ENCODE assay signal across 8 cellular contexts in the genomic region with DNA sequence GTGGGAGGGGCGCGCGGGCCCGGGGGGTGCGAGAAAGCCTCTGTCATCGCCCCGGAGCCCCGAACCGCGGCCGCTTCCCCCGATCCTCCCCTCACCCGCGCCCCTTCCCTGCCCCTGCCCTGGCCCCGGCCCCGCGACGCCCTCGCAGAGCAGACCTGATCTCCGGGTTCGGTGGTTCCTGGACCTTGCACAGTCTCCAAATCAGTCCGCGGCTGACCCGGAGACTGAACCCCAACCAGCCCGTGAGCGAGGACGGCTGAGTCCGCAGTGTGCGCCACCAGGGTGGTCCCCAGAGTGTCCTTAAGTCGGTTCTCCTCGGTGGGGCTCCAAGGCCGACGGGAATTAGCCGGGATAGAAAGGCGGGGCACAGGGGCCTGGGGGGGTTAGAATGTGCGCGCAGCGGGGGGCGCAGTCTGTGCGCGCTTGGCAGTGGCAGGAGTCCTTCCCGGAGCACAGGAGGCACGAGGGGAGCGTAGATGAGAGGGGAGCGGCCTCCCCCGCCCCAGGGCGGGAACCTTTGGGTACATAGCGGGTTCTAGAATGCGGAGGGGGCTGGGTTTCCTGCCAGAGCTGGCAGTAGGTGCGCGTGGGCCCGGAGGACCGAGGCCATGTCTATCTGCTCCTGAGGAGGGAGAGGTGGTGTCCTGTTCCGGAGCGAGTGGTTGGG. TPM values are rescaled to one million over a fixed set of nuclear protein-coding genes. Genes with fewer than 3 reads are reported as not detected.
DNase-seq lines count a peak whose midpoint lies in the region; ATAC-seq, FAIRE-seq and TF ChIP-seq lines count a peak whose summit lies in the region.

No MANE protein-coding gene starts in this region.

- H3K4me2 ChIP-seq in endothelial cell of umbilical vein (ENCODE audit: insufficient read depth, low read length) = peak overlapping the region; percentile 68

- dilution Hi-C loops in endothelial cell of umbilical vein (cut with MboI; ENCODE audit: extremely low pct_ligation_motif_present, low sequenced_read_pairs) = no loop called here

- ATAC-seq in HG02798 (IDR thresholded peaks at IDR 0.05; ENCODE audit: poor library complexity, unreplicated experiment) = peak; percentile 15
- peak; percentile 42 for ATAC-seq in naive thymus-derived CD4-positive, alpha-beta T cell

- TSS peak; percentile 61 for BruUV-seq in endothelial cell of umbilical vein (replicated peaks; lab: Mats Ljungman, UMichigan)

- POLR2A ChIA-PET in endothelial cell of umbilical vein (lab: Charles Lee) = interaction anchor here (0.6 kb wide), 1 partner anchor 13 kb away, joined by 6 read pairs; no protein-coding TSS in a partner anchor
- POLR2A ChIA-PET in naive thymus-derived CD4-positive, alpha-beta T cell (lab: Charles Lee) = interaction anchor here (1.4 kb wide), 1 partner anchor 11 kb away, joined by 5 read pairs; no protein-coding TSS in a partner anchor

- H3K4me3 Mint-ChIP-seq in naive thymus-derived CD4-positive, alpha-beta T cell = peak overlapping the region; percentile 63 to 92 (median 84)

- peaks cover 14% of the 10 kb centered on the region for H3K4me1 ChIP-seq in endothelial cell of umbilical vein (ENCODE audit: control insufficient read depth, extremely low read depth, insufficient read depth, low read length)
- H3K4me1 ChIP-seq in naive thymus-derived CD4-positive, alpha-beta T cell (ENCODE audit: control insufficient read depth in 2 of 2, insufficient read depth in 2 of 2, low read length in 2 of 2) = no peaks in the 10 kb centered on the region

- peaks cover 10% of the 10 kb centered on the region for H3K79me2 ChIP-seq in endothelial cell of umbilical vein (ENCODE audit: control insufficient read depth, insufficient read depth, low read length)

- peaks cover 0 to 2% (median 0%) of the 10 kb centered on the region in 5 donors for H3K36me3 Mint-ChIP-seq in naive thymus-derived CD4-positive, alpha-beta T cell

- intact Hi-C loops in endothelial cell of umbilical vein (cut with micrococcal nuclease) = loop anchor here (1.0 kb wide), 3 partner anchors 14 to 68 kb away; partner anchors contain the start of genes SET and ZDHHC12
- intact Hi-C loops in naive thymus-derived CD4-positive, alpha-beta T cell (cut with micrococcal nuclease) = loop anchor here (1.0 to 5.0 kb wide), 5 partner anchors 14 to 84 kb away; partner anchors contain the start of genes DYNC2I2 (in 2 of the 2), SET (in 2 of the 2), TBC1D13 (in 2 of the 2) and ZDHHC12 (in 2 of the 2)

- no peaks in the 10 kb centered on the region for H3K27me3 ChIP-seq in endothelial cell of umbilical vein (ENCODE audit: control insufficient read depth in 2 of 2, insufficient read depth in 2 of 2, low read length in 2 of 2)
- no peaks in the 10 kb centered on the region for H3K27me3 ChIP-seq in naive thymus-derived CD4-positive, alpha-beta T cell (ENCODE audit: control insufficient read depth in 2 of 2, insufficient read depth in 2 of 2, low read length in 2 of 2)

- H4K20me1 ChIP-seq in endothelial cell of umbilical vein (replicated peaks; ENCODE audit: control insufficient read depth, extremely low read depth, insufficient read depth, low read length) = no peaks in the 10 kb centered on the region

- peak overlapping the region; percentile 70 for H3K9ac ChIP-seq in endothelial cell of umbilical vein (replicated peaks; ENCODE audit: extremely low read depth, insufficient read depth, low read length)

- no peaks in the 10 kb centered on the region for H3K9me3 ChIP-seq in endothelial cell of umbilical vein (replicated peaks; ENCODE audit: control insufficient read depth, insufficient read depth, low read length)
- H3K9me3 ChIP-seq in naive thymus-derived CD4-positive, alpha-beta T cell (ENCODE audit: control insufficient read depth in 2 of 3, low read length in 3 of 3) = no peaks in the 10 kb centered on the region

- H3K27me3 Mint-ChIP-seq in naive thymus-derived CD4-positive, alpha-beta T cell = no peaks in the 10 kb centered on the region

- H3K4me1 Mint-ChIP-seq in naive thymus-derived CD4-positive, alpha-beta T cell = peaks cover 4 to 17% (median 10%) of the 10 kb centered on the region in 7 donors

- peaks cover 2 to 4% of the 10 kb centered on the region in 2 experiments for H3K36me3 ChIP-seq in endothelial cell of umbilical vein (ENCODE audit: control insufficient read depth in 2 of 2, extremely low read depth in 1 of 2, insufficient read depth in 2 of 2, low read length in 2 of 2)
- H3K36me3 ChIP-seq in naive thymus-derived CD4-positive, alpha-beta T cell (ENCODE audit: control insufficient read depth in 2 of 3, insufficient read depth in 3 of 3, low read length in 3 of 3) = no peaks in the 10 kb centered on the region

- no peak for TF ChIP-seq POLR2A in endothelial cell of umbilical vein (IDR thresholded peaks at IDR 0.05; ENCODE audit: low read depth, low read length)

- peak overlapping the region; percentile 83 for H2AFZ ChIP-seq in endothelial cell of umbilical vein (ENCODE audit: low read depth, low read length)

- H3K9me3 Mint-ChIP-seq in naive thymus-derived CD4-positive, alpha-beta T cell = no peaks in the 10 kb centered on the region

- no peak for TF ChIP-seq CTCF in VCaP (conservative IDR thresholded peaks at IDR 0.05)
- no peak for TF ChIP-seq CTCF in endothelial cell of umbilical vein (IDR thresholded peaks at IDR 0.05; ENCODE audit: extremely low read depth in 1 of 2, insufficient read depth in 1 of 2, low read depth in 1 of 2, low read length in 2 of 2)

- peak overlapping the region in 6 of 9 donors; percentile 56 to 80 (median 74) for H3K27ac Mint-ChIP-seq in naive thymus-derived CD4-positive, alpha-beta T cell

- peak; percentile 40 for FAIRE-seq in endothelial cell of umbilical vein (lab: Jason Lieb, UNC)

- peak overlapping the region; percentile 68 to 80 (median 71) for H3K4me3 ChIP-seq in endothelial cell of umbilical vein (replicated peaks in 1 of 3; ENCODE audit: insufficient read depth in 1 of 3, low read depth in 1 of 3, low read length in 3 of 3)
- H3K4me3 ChIP-seq in naive thymus-derived CD4-positive, alpha-beta T cell (ENCODE audit: low read length) = peak overlapping the region; percentile 68

- CTCF ChIA-PET in endothelial cell of umbilical vein (lab: Charles Lee) = interaction anchor here (1.2 kb wide), 1 partner anchor 40 kb away, joined by 7 read pairs; no protein-coding TSS in a partner anchor
- CTCF ChIA-PET in naive thymus-derived CD4-positive, alpha-beta T cell (lab: Charles Lee) = interaction anchor here (0.6 kb wide), 1 partner anchor 38 kb away, joined by 3 read pairs; no protein-coding TSS in a partner anchor

- no peaks in the 10 kb centered on the region for H3K9me1 ChIP-seq in endothelial cell of umbilical vein (replicated peaks; ENCODE audit: control insufficient read depth, extremely low read depth, insufficient read depth, low read length)

- peak; percentile 58 for DNase-seq in EL
- DNase-seq in endothelial cell of umbilical vein (ENCODE audit: low read depth, low spot score) = peak; percentile 32
- peak in 4 of 9 donors; percentile 21 to 52 (median 22) for DNase-seq in naive thymus-derived CD4-positive, alpha-beta T cell
- DNase-seq in GM19238 (ENCODE audit: insufficient read length, low spot score) = no peak
- DNase-seq in A172 (ENCODE audit: low spot score) = no peak
- no peak for DNase-seq in middle frontal gyrus (ENCODE audit: extremely low spot score, low spot score)

- peak overlapping the region; percentile 59; the same call in 1 of the 2 replicates for H3K27ac ChIP-seq in VCaP
- peak overlapping the region; percentile 38 for H3K27ac ChIP-seq in endothelial cell of umbilical vein (ENCODE audit: insufficient read depth, low read depth, low read length)
- peak overlapping the region; percentile 60 for H3K27ac ChIP-seq in naive thymus-derived CD4-positive, alpha-beta T cell (ENCODE audit: low read depth, low read length)

RNA-seq across cellular contexts. Expression of gene PKN3, which starts 0.8 kb away (rescaled TPM):
- total RNA-seq in endothelial cell of umbilical vein = 39.3 and 40.4 TPM in 2 replicates
- 27.0 and 29.5 TPM in 2 replicates for polyA plus RNA-seq in endothelial cell of umbilical vein
- 23.3 and 25.2 TPM in 2 replicates for polyA plus RNA-seq in endothelial cell of umbilical vein (2011; cell fraction: cytosol; rRNA removed)
- 78.3 and 78.6 TPM in 2 replicates for polyA plus RNA-seq in endothelial cell of umbilical vein (2011; cell fraction: nucleus; rRNA removed)
- polyA plus RNA-seq in endothelial cell of umbilical vein (2012) = 25.5 and 27.3 TPM in 2 replicates
- 17.7 and 28.9 TPM in 2 replicates for polyA minus RNA-seq in endothelial cell of umbilical vein
- 44.7 TPM for polyA minus RNA-seq in endothelial cell of umbilical vein (2011; cell fraction: cytosol; rRNA and poly(A)+ RNA removed)
- 13.8 and 18.9 TPM in 2 replicates for polyA minus RNA-seq in endothelial cell of umbilical vein (2011; cell fraction: nucleus; rRNA and poly(A)+ RNA removed)
- total RNA-seq in naive thymus-derived CD4-positive, alpha-beta T cell = 10 to 100 TPM in 1 of 5 experiments, 1 to 10 TPM in 4; 1.1 to 11.7 (median 1.6) TPM
- polyA plus RNA-seq in naive thymus-derived CD4-positive, alpha-beta T cell = 1 to 10 TPM in 1 of 2 donors, under 1 TPM in 1; 0.93 to 1.1 TPM
- 16.6 and 18.1 TPM in 2 replicates for total RNA-seq in A172 (2014; rRNA removed; shearing (Covaris generic))

RNA-seq across cellular contexts. Expression of gene SET, which starts 14.1 kb away (rescaled TPM):
- total RNA-seq in endothelial cell of umbilical vein = 448 and 483 TPM in 2 replicates
- 61.1 and 96.9 TPM in 2 replicates for polyA plus RNA-seq in endothelial cell of umbilical vein
- 102 and 105 TPM in 2 replicates for polyA plus RNA-seq in endothelial cell of umbilical vein (2011; cell fraction: cytosol; rRNA removed)
- 97.8 and 153 TPM in 2 replicates for polyA plus RNA-seq in endothelial cell of umbilical vein (2011; cell fraction: nucleus; rRNA removed)
- 325 and 505 TPM in 2 replicates for polyA plus RNA-seq in endothelial cell of umbilical vein (2012)
- 90.4 and 106 TPM in 2 replicates for polyA minus RNA-seq in endothelial cell of umbilical vein
- polyA minus RNA-seq in endothelial cell of umbilical vein (2011; cell fraction: cytosol; rRNA and poly(A)+ RNA removed) = 487 TPM
- 47.0 and 61.7 TPM in 2 replicates for polyA minus RNA-seq in endothelial cell of umbilical vein (2011; cell fraction: nucleus; rRNA and poly(A)+ RNA removed)
- 100 to 1,000 TPM; 222 to 488 (median 270) TPM for total RNA-seq in naive thymus-derived CD4-positive, alpha-beta T cell
- 100 to 1,000 TPM; 133 to 200 TPM for polyA plus RNA-seq in naive thymus-derived CD4-positive, alpha-beta T cell
- 1,187 and 1,647 TPM in 2 replicates for total RNA-seq in A172 (2014; rRNA removed; shearing (Covaris generic))

RNA-seq across cellular contexts. Expression of gene ZDHHC12, which starts 20.8 kb away (rescaled TPM):
- total RNA-seq in endothelial cell of umbilical vein = 28.8 and 31.1 TPM in 2 replicates
- 62.0 and 86.1 TPM in 2 replicates for polyA plus RNA-seq in endothelial cell of umbilical vein
- 37.2 and 63.3 TPM in 2 replicates for polyA plus RNA-seq in endothelial cell of umbilical vein (2011; cell fraction: cytosol; rRNA removed)
- 18.7 and 18.9 TPM in 2 replicates for polyA plus RNA-seq in endothelial cell of umbilical vein (2011; cell fraction: nucleus; rRNA removed)
- polyA plus RNA-seq in endothelial cell of umbilical vein (2012) = 23.6 and 23.9 TPM in 2 replicates
- polyA minus RNA-seq in endothelial cell of umbilical vein = 22.3 and 32.5 TPM in 2 replicates
- polyA minus RNA-seq in endothelial cell of umbilical vein (2011; cell fraction: cytosol; rRNA and poly(A)+ RNA removed) = 67.2 TPM
- 5.3 and 7.6 TPM in 2 replicates for polyA minus RNA-seq in endothelial cell of umbilical vein (2011; cell fraction: nucleus; rRNA and poly(A)+ RNA removed)
- total RNA-seq in naive thymus-derived CD4-positive, alpha-beta T cell = 10 to 100 TPM; 21.2 to 70.3 (median 25.7) TPM
- polyA plus RNA-seq in naive thymus-derived CD4-positive, alpha-beta T cell = 10 to 100 TPM; 63.2 to 74.2 TPM
- 153 and 193 TPM in 2 replicates for total RNA-seq in A172 (2014; rRNA removed; shearing (Covaris generic))

RNA-seq across cellular contexts. Expression of gene DYNC2I2, which starts 46.4 kb away (rescaled TPM):
- 68.5 and 73.6 TPM in 2 replicates for total RNA-seq in endothelial cell of umbilical vein
- 82.6 and 88.5 TPM in 2 replicates for polyA plus RNA-seq in endothelial cell of umbilical vein
- 56.2 and 80.5 TPM in 2 replicates for polyA plus RNA-seq in endothelial cell of umbilical vein (2011; cell fraction: cytosol; rRNA removed)
- 74.6 and 80.8 TPM in 2 replicates for polyA plus RNA-seq in endothelial cell of umbilical vein (2011; cell fraction: nucleus; rRNA removed)
- polyA plus RNA-seq in endothelial cell of umbilical vein (2012) = 39.7 and 41.2 TPM in 2 replicates
- polyA minus RNA-seq in endothelial cell of umbilical vein = 32.9 and 45.3 TPM in 2 replicates
- polyA minus RNA-seq in endothelial cell of umbilical vein (2011; cell fraction: cytosol; rRNA and poly(A)+ RNA removed) = 181 TPM
- polyA minus RNA-seq in endothelial cell of umbilical vein (2011; cell fraction: nucleus; rRNA and poly(A)+ RNA removed) = 21.7 and 31.4 TPM in 2 replicates
- 10 to 100 TPM in 1 of 5 experiments, 1 to 10 TPM in 4; 2.5 to 41.7 (median 3.8) TPM for total RNA-seq in naive thymus-derived CD4-positive, alpha-beta T cell
- polyA plus RNA-seq in naive thymus-derived CD4-positive, alpha-beta T cell = 1 to 10 TPM; 1.4 to 2.5 TPM
- total RNA-seq in A172 (2014; rRNA removed; shearing (Covaris generic)) = 239 and 244 TPM in 2 replicates

Comparison
In these comparisons a context has a peak if more than half of its experiments do, and no peak if none do; other contexts are left out.
1. DNase-seq: peak in EL (single experiment) and endothelial cell of umbilical vein (single experiment); none in GM19238 (single experiment), A172 (single experiment) and middle frontal gyrus (single experiment).
2. Peak in every context shown above with its lines, with median percentiles within 50 percentile points of each other: H3K27ac ChIP-seq.